ENCODE assay signal across 13 cellular contexts in the genomic region with DNA sequence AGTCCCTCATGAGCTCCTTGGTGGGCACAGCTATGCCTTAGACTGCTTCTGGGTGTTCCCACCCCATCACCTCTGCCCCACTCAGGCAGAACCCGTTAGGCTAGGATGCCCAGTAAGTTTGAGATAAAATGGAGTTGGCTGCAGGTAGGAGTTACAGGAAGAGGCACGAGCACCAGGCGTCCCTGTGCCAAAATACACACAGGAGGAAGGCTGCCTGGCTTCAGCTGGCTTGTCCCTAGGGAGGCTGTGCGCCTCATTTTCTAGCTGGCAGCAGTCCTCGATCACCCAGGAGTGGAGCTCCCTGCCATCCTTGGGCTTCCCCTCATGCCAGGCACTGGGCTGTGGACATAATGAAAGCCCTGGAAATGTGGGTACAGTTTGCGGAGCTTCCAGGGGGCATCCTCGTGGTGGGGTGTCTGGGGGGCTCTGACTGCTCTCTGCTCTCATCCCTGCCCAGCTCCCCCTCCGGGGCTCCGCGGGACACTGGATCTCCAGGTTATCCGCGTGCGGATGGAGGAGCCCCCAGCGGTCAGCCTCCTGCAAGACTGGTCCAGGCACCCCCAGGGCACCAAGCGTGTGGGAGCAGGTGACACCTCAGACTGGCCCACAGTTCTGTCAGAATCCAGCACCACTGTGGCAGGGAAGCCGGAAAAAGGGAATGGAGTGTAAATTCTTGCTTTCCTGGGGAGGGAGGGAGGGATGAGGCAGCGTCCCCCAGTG.
"Had no signal": no experiment of that assay in that cellular context is flagged by ENCODE, and none has a peak within 500 bp of the region (broad histone marks: within the 10 kb centered on the region; RNA-seq: fewer than 3 reads in every experiment).

No MANE protein-coding gene starts in this region.

- H3K4me3 Mint-ChIP-seq: activated naive CD4-positive, alpha-beta T cell treated with anti-CD3 and anti-CD28 coated beads, Interleukin-2, amount 50 U/mL, for 24 hours; dendritic cell treated with granulocyte-macrophage colony-stimulating factor and Interleukin-4, amounts not matched to agents 40 ng/mL and 50 ng/mL, for 4 days; neural crest cell had no signal

- H3K27me3 Mint-ChIP-seq: activated naive CD4-positive, alpha-beta T cell treated with anti-CD3 and anti-CD28 coated beads, Interleukin-2, amount 50 U/mL, for 24 hours; dendritic cell treated with granulocyte-macrophage colony-stimulating factor and Interleukin-4, amounts not matched to agents 40 ng/mL and 50 ng/mL, for 4 days had no signal

- DNase-seq: activated T-cell treated with anti-CD3 and anti-CD28 coated beads, Interleukin-2, amount 50 U/mL, for 1 hour; amygdala; brain microvascular endothelial cell; cerebellar nuclear complex; kidney; left ventricle myocardium superior had no signal

- H3K4me1 ChIP-seq: parathyroid adenoma had no signal

- H3K27ac ChIP-seq: brain microvascular endothelial cell, hepatocyte, parathyroid adenoma, skin epidermis had no signal

- H3K27ac Mint-ChIP-seq: activated naive CD4-positive, alpha-beta T cell treated with anti-CD3 and anti-CD28 coated beads, Interleukin-2, amount 50 U/mL, for 24 hours; dendritic cell treated with granulocyte-macrophage colony-stimulating factor and Interleukin-4, amounts not matched to agents 40 ng/mL and 50 ng/mL, for 4 days had no signal

- H3K9ac ChIP-seq: parathyroid adenoma had no signal

- H3K9me3 Mint-ChIP-seq: activated naive CD4-positive, alpha-beta T cell treated with anti-CD3 and anti-CD28 coated beads, Interleukin-2, amount 50 U/mL, for 24 hours; dendritic cell treated with granulocyte-macrophage colony-stimulating factor and Interleukin-4, amounts not matched to agents 40 ng/mL and 50 ng/mL, for 4 days; neural crest cell had no signal

- H3K4me2 ChIP-seq: hepatocyte had no signal

- H3K27me3 ChIP-seq: brain microvascular endothelial cell, hepatocyte had no signal

- H3K4me3 ChIP-seq: hepatocyte, skin epidermis had no signal

- H3K4me1 Mint-ChIP-seq: activated naive CD4-positive, alpha-beta T cell treated with anti-CD3 and anti-CD28 coated beads, Interleukin-2, amount 50 U/mL, for 24 hours; neural crest cell had no signal

- ATAC-seq: activated CD4-positive, CD25-positive, alpha-beta regulatory T cell treated with anti-CD3 and anti-CD28 coated beads, Interleukin-2, amount 50 U/mL, for 24 hours; left ventricle myocardium superior had no signal

- H2AFZ ChIP-seq: hepatocyte, parathyroid adenoma had no signal
